In genomic region chr1:20070357-20070756, GRCh38 we compare ENCODE assay signal across 23 cellular contexts. TPM values are rescaled to one million over a fixed set of nuclear protein-coding genes. Genes with fewer than 3 reads are reported as not detected.
A peak's percentile ranks its signal among the peaks of the same experiment; 100 is the strongest.
DNase-seq lines count a peak whose midpoint lies in the region; ATAC-seq and TF ChIP-seq lines count a peak whose summit lies in the region.
"Had no signal": no experiment of that assay in that cellular context is flagged by ENCODE, and none has a peak within 500 bp of the region (broad histone marks: within the 10 kb centered on the region; RNA-seq: fewer than 3 reads in every experiment).

No MANE protein-coding gene starts in this region.

- no peak for TF ChIP-seq CTCF in ascending aorta (IDR thresholded peaks at IDR 0.05)
- TF ChIP-seq CTCF in heart left ventricle (IDR thresholded peaks at IDR 0.05) = no peak
- no peak for TF ChIP-seq CTCF in activated CD8-positive, alpha-beta T cell treated with anti-CD3 and anti-CD28 coated beads for 36 hours (IDR thresholded peaks at IDR 0.05)

- H3K9me3 Mint-ChIP-seq in activated CD8-positive, alpha-beta T cell treated with anti-CD3 and anti-CD28 coated beads for 36 hours = no peaks in the 10 kb centered on the region
- H3K9me3 Mint-ChIP-seq: activated naive CD4-positive, alpha-beta T cell treated with anti-CD3 and anti-CD28 coated beads for 36 hours; activated T-cell treated with anti-CD3 and anti-CD28 coated beads, Interleukin-2, amount 50 U/mL, for 24 hours; neural crest cell had no signal

- H3K4me3 ChIP-seq in ascending aorta (peak overlapping the region; percentile 43 to 54), heart left ventricle (peak overlapping the region; percentile 31 to 70 (median 52)), muscle layer of duodenum (ENCODE audit: low read depth in 1 of 2, low read length in 2 of 2) (peak overlapping the region in 1 of 2 donors; percentile 51), stomach smooth muscle (ENCODE audit: low read length in 2 of 2) (peak overlapping the region in 1 of 2 donors; percentile 64)

- no peaks in the 10 kb centered on the region for H3K36me3 Mint-ChIP-seq in activated CD8-positive, alpha-beta T cell treated with anti-CD3 and anti-CD28 coated beads for 36 hours (ENCODE audit: low read depth)

- intact Hi-C loops in ascending aorta (cut with DNase I) (no loop called here), heart left ventricle (cut with DNase I) (loop anchor here in 1 of 10 donors (5.0 kb wide), 1 partner anchor 43 kb away; no protein-coding TSS in a partner anchor)
- intact Hi-C loops in activated CD8-positive, alpha-beta T cell treated with anti-CD3 and anti-CD28 coated beads for 36 hours (cut with micrococcal nuclease) = no loop called here

- no peaks in the 10 kb centered on the region for H3K4me1 Mint-ChIP-seq in activated CD8-positive, alpha-beta T cell treated with anti-CD3 and anti-CD28 coated beads for 36 hours (ENCODE audit: low read depth)
- H3K4me1 Mint-ChIP-seq: neural crest cell had no signal

- peak overlapping the region in 1 of 2 donors; percentile 60 for H3K9ac ChIP-seq in stomach smooth muscle (ENCODE audit: low read length in 2 of 2)

- no peak overlapping the region for H3K27ac Mint-ChIP-seq in activated CD8-positive, alpha-beta T cell treated with anti-CD3 and anti-CD28 coated beads for 36 hours
- H3K27ac Mint-ChIP-seq: activated CD8-positive, alpha-beta T cell treated with anti-CD3 and anti-CD28 coated beads, Interleukin-2, amount 10 ng/mL, durations not matched to agents 7 days and 5 days; activated naive CD4-positive, alpha-beta T cell treated with anti-CD3 and anti-CD28 coated beads for 36 hours; activated T-cell treated with anti-CD3 and anti-CD28 coated beads, Interleukin-2, amount 50 U/mL, for 24 hours had no signal

- peaks cover 0 to 6% of the 10 kb centered on the region in 2 donors for H3K4me1 ChIP-seq in ascending aorta
- H3K4me1 ChIP-seq in heart left ventricle = peaks cover 2 to 59% (median 24%) of the 10 kb centered on the region in 12 donors
- H3K4me1 ChIP-seq in muscle layer of duodenum (ENCODE audit: control insufficient read depth in 1 of 2, insufficient read depth in 2 of 2, low read length in 2 of 2) = peaks cover 0 to 18% of the 10 kb centered on the region in 2 donors
- peaks cover 25% of the 10 kb centered on the region for H3K4me1 ChIP-seq in stomach smooth muscle (ENCODE audit: control insufficient read depth, insufficient read depth, low read length)

- H3K27me3 ChIP-seq in ascending aorta (no peaks in the 10 kb centered on the region), heart left ventricle (no peaks in the 10 kb centered on the region), muscle layer of duodenum (ENCODE audit: low read depth, low read length) (no peaks in the 10 kb centered on the region), stomach smooth muscle (ENCODE audit: control insufficient read depth in 1 of 2, insufficient read depth in 2 of 2, low read length in 2 of 2) (peaks cover 0 to 2% of the 10 kb centered on the region in 2 donors)

- peak overlapping the region; percentile 41 to 64 for H3K27ac ChIP-seq in ascending aorta
- H3K27ac ChIP-seq in heart left ventricle = peak overlapping the region; percentile 41 to 96 (median 84)
- peak overlapping the region; percentile 2 for H3K27ac ChIP-seq in muscle layer of duodenum (ENCODE audit: low read length)
- peak overlapping the region; percentile 37 for H3K27ac ChIP-seq in stomach smooth muscle (ENCODE audit: low read length)
- H3K27ac ChIP-seq: C4-2B had no signal

- no peaks in the 10 kb centered on the region for H3K9me3 ChIP-seq in ascending aorta
- no peaks in the 10 kb centered on the region for H3K9me3 ChIP-seq in heart left ventricle
- H3K9me3 ChIP-seq in muscle layer of duodenum (ENCODE audit: control insufficient read depth in 1 of 2, low read length in 2 of 2) = no peaks in the 10 kb centered on the region
- H3K9me3 ChIP-seq in stomach smooth muscle (ENCODE audit: control insufficient read depth in 2 of 2, low read length in 2 of 2) = no peaks in the 10 kb centered on the region

- CTCF ChIA-PET in activated CD8-positive, alpha-beta T cell treated with anti-CD3 and anti-CD28 coated beads for 36 hours (lab: Charles Lee) = interaction anchor here (1.5 kb wide), 1 partner anchor 12 kb away, joined by 3 read pairs; no protein-coding TSS in a partner anchor

- H3K36me3 ChIP-seq in ascending aorta (no peaks in the 10 kb centered on the region), heart left ventricle (peaks cover 0 to 20% (median 0%) of the 10 kb centered on the region in 9 donors), muscle layer of duodenum (ENCODE audit: control insufficient read depth in 1 of 2, insufficient read depth in 2 of 2, low read length in 2 of 2) (no peaks in the 10 kb centered on the region), stomach smooth muscle (ENCODE audit: control insufficient read depth in 2 of 2, insufficient read depth in 2 of 2, low read length in 2 of 2) (no peaks in the 10 kb centered on the region)

- DNase-seq in ascending aorta (ENCODE audit: low spot score in 2 of 2) (no peak), heart left ventricle (no peak), cerebellar nuclear complex (lab: John Stamatoyannopoulos, UW) (no peak), H4 (ENCODE audit: low spot score) (no peak)
- DNase-seq in effector CD8-positive, alpha-beta T cell (lab: John Stamatoyannopoulos, UW) = no peak
- no peak for DNase-seq in activated CD8-positive, alpha-beta T cell treated with anti-CD3 and anti-CD28 coated beads for 36 hours
- DNase-seq: activated CD4-positive, CD25-positive, alpha-beta regulatory T cell treated with anti-CD3 and anti-CD28 coated beads, Interleukin-2, amount 50 U/mL, for 72 hours; activated CD8-positive, alpha-beta T cell treated with anti-CD3 and anti-CD28 coated beads, Interleukin-2, amount 10 ng/mL, durations not matched to agents 7 days and 5 days; activated naive CD4-positive, alpha-beta T cell treated with anti-CD3 and anti-CD28 coated beads for 36 hours; activated T-cell treated with anti-CD3 and anti-CD28 coated beads, Interleukin-2, amount 50 U/mL, for 24 hours; NCI-H1092 treated with DMSO at 0.1 percent for 48 hours; NCI-H1930; NCI-H226; OCI-M1; SHP77 treated with DMSO at 0.1 percent for 48 hours had no signal

- WGBS in heart left ventricle, 4 donors = 36 to 64% (median 52%) methylated on average over 10 of the region's 10 CpGs

- TF ChIP-seq POLR2A in heart left ventricle (IDR thresholded peaks at IDR 0.05) = no peak

- ATAC-seq in heart left ventricle = peak; percentile 52 to 74 (median 61)
- no peak for ATAC-seq in activated CD8-positive, alpha-beta T cell treated with anti-CD3 and anti-CD28 coated beads for 36 hours
- ATAC-seq: activated CD8-positive, alpha-beta T cell treated with anti-CD3 and anti-CD28 coated beads, Interleukin-2, amount 10 ng/mL, durations not matched to agents 7 days and 5 days; left colon had no signal

- POLR2A ChIA-PET in activated CD8-positive, alpha-beta T cell treated with anti-CD3 and anti-CD28 coated beads for 36 hours (lab: Charles Lee) = no interaction called here

- H3K27me3 Mint-ChIP-seq in activated CD8-positive, alpha-beta T cell treated with anti-CD3 and anti-CD28 coated beads for 36 hours = peaks cover 6% of the 10 kb centered on the region

- H3K4me3 Mint-ChIP-seq in activated CD8-positive, alpha-beta T cell treated with anti-CD3 and anti-CD28 coated beads for 36 hours = no peak overlapping the region
- H3K4me3 Mint-ChIP-seq: activated CD8-positive, alpha-beta T cell treated with anti-CD3 and anti-CD28 coated beads, Interleukin-2, amount 10 ng/mL, durations not matched to agents 7 days and 5 days; activated naive CD4-positive, alpha-beta T cell treated with anti-CD3 and anti-CD28 coated beads for 36 hours; activated T-cell treated with anti-CD3 and anti-CD28 coated beads, Interleukin-2, amount 50 U/mL, for 24 hours; neural crest cell had no signal

RNA-seq across cellular contexts. Expression of gene PLA2G5, which starts 0.4 kb away (rescaled TPM):
- 8.5 TPM for total RNA-seq in ascending aorta
- total RNA-seq in heart left ventricle = 10 to 100 TPM; 31.9 to 80.3 (median 43.9) TPM
- 100 to 1,000 TPM in 1 of 2 donors, 10 to 100 TPM in 1; 25.6 to 102 TPM for polyA plus RNA-seq in heart left ventricle
- total RNA-seq in activated CD8-positive, alpha-beta T cell treated with anti-CD3 and anti-CD28 coated beads for 36 hours = not detected
- total RNA-seq in H4 (2014; rRNA removed; shearing (Covaris generic)) = not detected in 2 replicates
- total RNA-seq: activated CD8-positive, alpha-beta T cell treated with anti-CD3 and anti-CD28 coated beads, Interleukin-2, amount 10 ng/mL, durations not matched to agents 7 days and 5 days; activated naive CD4-positive, alpha-beta T cell treated with anti-CD3 and anti-CD28 coated beads for 36 hours; Daoy; neural crest cell; renal cortical epithelial cell had no signal

RNA-seq across cellular contexts. Expression of gene PLA2G2D, which starts 49.0 kb away (rescaled TPM):
- total RNA-seq in ascending aorta (not detected), heart left ventricle (1 to 10 TPM in 1 of 9 donors, under 1 TPM in 1, not detected in 7; 0.85 to 5.4 TPM)
- not detected for polyA plus RNA-seq in heart left ventricle
- not detected for total RNA-seq in activated CD8-positive, alpha-beta T cell treated with anti-CD3 and anti-CD28 coated beads for 36 hours
- not detected in 2 replicates for total RNA-seq in H4 (2014; rRNA removed; shearing (Covaris generic))
- total RNA-seq: activated CD8-positive, alpha-beta T cell treated with anti-CD3 and anti-CD28 coated beads, Interleukin-2, amount 10 ng/mL, durations not matched to agents 7 days and 5 days; Daoy; glomerular endothelial cell; neural crest cell; renal cortical epithelial cell had no signal

Comparison
In these comparisons a context has a peak if more than half of its experiments do, and no peak if none do; other contexts are left out.
1. H3K27ac ChIP-seq: peak in every context shown above with its lines; median percentile 84 in heart left ventricle; 52 in ascending aorta; 37 in stomach smooth muscle; 2 in muscle layer of duodenum.